In genomic region chr6:36929152-36929551, GRCh38 we compare ENCODE assay signal across 28 cellular contexts. TPM values are rescaled to one million over a fixed set of nuclear protein-coding genes. Genes with fewer than 3 reads are reported as not detected.
DNase-seq lines count a peak whose midpoint lies in the region; ATAC-seq and TF ChIP-seq lines count a peak whose summit lies in the region.
"Had no signal": no experiment of that assay in that cellular context is flagged by ENCODE, and none has a peak within 500 bp of the region (broad histone marks: within the 10 kb centered on the region; RNA-seq: fewer than 3 reads in every experiment).

No MANE protein-coding gene starts in this region.

- peaks cover 7 to 22% of the 10 kb centered on the region in 2 donors for H3K36me3 Mint-ChIP-seq in CD4-positive, alpha-beta memory T cell
- no peaks in the 10 kb centered on the region for H3K36me3 Mint-ChIP-seq in neural crest cell (ENCODE audit: low read depth)
- H3K36me3 Mint-ChIP-seq in activated CD8-positive, alpha-beta memory T cell treated with anti-CD3 and anti-CD28 coated beads, Interleukin-2, amount 10 ng/mL, durations not matched to agents 7 days and 5 days = peaks cover 9% of the 10 kb centered on the region

- H3K9me3 ChIP-seq in AG04450 (ENCODE audit: control insufficient read depth, insufficient read depth, low read length) = no peaks in the 10 kb centered on the region
- no peaks in the 10 kb centered on the region for H3K9me3 ChIP-seq in CD4-positive, alpha-beta memory T cell (ENCODE audit: control insufficient read depth in 1 of 2, low read length in 2 of 2)
- H3K9me3 ChIP-seq: suprapubic skin had no signal

- peaks cover 0 to 2% (median under 1%) of the 10 kb centered on the region in 4 donors for H3K4me1 Mint-ChIP-seq in CD4-positive, alpha-beta memory T cell
- no peaks in the 10 kb centered on the region for H3K4me1 Mint-ChIP-seq in neural crest cell
- H3K4me1 Mint-ChIP-seq in activated CD8-positive, alpha-beta memory T cell treated with anti-CD3 and anti-CD28 coated beads, Interleukin-2, amount 10 ng/mL, durations not matched to agents 7 days and 5 days = peaks cover 39% of the 10 kb centered on the region

- H3K4me1 ChIP-seq in CD4-positive, alpha-beta memory T cell (ENCODE audit: insufficient read depth, low read length) = no peaks in the 10 kb centered on the region

- H3K27ac ChIP-seq in AG04450 (ENCODE audit: low read depth, low read length) (peak overlapping the region; percentile 31), brain microvascular endothelial cell (peak overlapping the region; percentile 1)
- H3K27ac ChIP-seq in CD4-positive, alpha-beta memory T cell (ENCODE audit: low read depth, low read length) = no peak overlapping the region
- H3K27ac ChIP-seq: HL-60 had no signal

- no peak for TF ChIP-seq CTCF in AG04450 (IDR thresholded peaks at IDR 0.05; ENCODE audit: low read depth, low read length)
- TF ChIP-seq CTCF in brain microvascular endothelial cell (IDR thresholded peaks at IDR 0.05; ENCODE audit: low read depth, low read length, missing control alignments) = no peak
- no peak for TF ChIP-seq CTCF in neural crest cell (conservative IDR thresholded peaks at IDR 0.05)

- no peaks in the 10 kb centered on the region for H3K9me3 Mint-ChIP-seq in CD4-positive, alpha-beta memory T cell
- H3K9me3 Mint-ChIP-seq in neural crest cell = no peaks in the 10 kb centered on the region
- H3K9me3 Mint-ChIP-seq in activated CD8-positive, alpha-beta memory T cell treated with anti-CD3 and anti-CD28 coated beads, Interleukin-2, amount 10 ng/mL, durations not matched to agents 7 days and 5 days (ENCODE audit: low read depth) = no peaks in the 10 kb centered on the region
- H3K9me3 Mint-ChIP-seq: activated CD8-positive, alpha-beta T cell treated with anti-CD3 and anti-CD28 coated beads for 36 hours; activated T-helper 17 cell treated with anti-CD3 and anti-CD28 coated beads, Interleukin-2, amount 50 U/mL, for 72 hours; H9; T-helper 2 cell treated with Interferon-gamma antibody and Interleukin-4, amounts not matched to agents 5 μg/mL and 100 μg/mL, for 36 hours had no signal

- peak overlapping the region in 4 of 7 donors; percentile 15 to 73 (median 45) for H3K27ac Mint-ChIP-seq in CD4-positive, alpha-beta memory T cell
- peak overlapping the region; percentile 60 for H3K27ac Mint-ChIP-seq in neural crest cell (ENCODE audit: unreplicated experiment)
- H3K27ac Mint-ChIP-seq in activated CD8-positive, alpha-beta memory T cell treated with anti-CD3 and anti-CD28 coated beads, Interleukin-2, amount 10 ng/mL, durations not matched to agents 7 days and 5 days = no peak overlapping the region
- H3K27ac Mint-ChIP-seq: activated CD8-positive, alpha-beta T cell treated with anti-CD3 and anti-CD28 coated beads for 36 hours; activated T-helper 17 cell treated with anti-CD3 and anti-CD28 coated beads, Interleukin-2, amount 50 U/mL, for 72 hours; T-helper 2 cell treated with Interferon-gamma antibody and Interleukin-4, amounts not matched to agents 5 μg/mL and 100 μg/mL, for 36 hours had no signal

- CTCF ChIA-PET in AG04450 (lab: Charles Lee) = no interaction called here
- CTCF ChIA-PET in CD4-positive, alpha-beta memory T cell (lab: Charles Lee; ENCODE audit: partially characterized antibody) = no interaction called here
- CTCF ChIA-PET in activated CD8-positive, alpha-beta memory T cell treated with anti-CD3 and anti-CD28 coated beads, Interleukin-2, amount 10 ng/mL, durations not matched to agents 7 days and 5 days (lab: Charles Lee) = no interaction called here

- H3K27me3 ChIP-seq in AG04450 (ENCODE audit: control insufficient read depth, insufficient read depth, low read length) = no peaks in the 10 kb centered on the region
- H3K27me3 ChIP-seq in CD4-positive, alpha-beta memory T cell (ENCODE audit: insufficient read depth, low read length) = no peaks in the 10 kb centered on the region
- H3K27me3 ChIP-seq in brain microvascular endothelial cell (replicated peaks) = no peaks in the 10 kb centered on the region
- H3K27me3 ChIP-seq: suprapubic skin had no signal

- in situ Hi-C loops in brain microvascular endothelial cell (cut with HindIII; ENCODE audit: low pct_ligation_motif_present, low sequenced_read_pairs) (no loop called here), G401 (cut with HindIII; ENCODE audit: low sequenced_read_pairs) (no loop called here)

- intact Hi-C loops in CD4-positive, alpha-beta memory T cell (cut with micrococcal nuclease) = no loop called here

- POLR2A ChIA-PET in AG04450 (lab: Yijun Ruan, JAX) = interaction anchor here (0.7 kb wide), 1 partner anchor 57 kb away, joined by 3 read pairs; the partner anchor contains the start of gene MTCH1
- POLR2A ChIA-PET in CD4-positive, alpha-beta memory T cell (lab: Charles Lee; ENCODE audit: partially characterized antibody) = interaction anchor here (0.9 kb wide), 1 partner anchor 76 kb away, joined by 3 read pairs; the partner anchor contains the start of gene FGD2

- no peak for ATAC-seq in activated CD8-positive, alpha-beta memory T cell treated with anti-CD3 and anti-CD28 coated beads, Interleukin-2, amount 10 ng/mL, durations not matched to agents 7 days and 5 days
- ATAC-seq in GM18517 (IDR thresholded peaks at IDR 0.05; ENCODE audit: unreplicated experiment) = no peak
- ATAC-seq: activated CD8-positive, alpha-beta T cell treated with anti-CD3 and anti-CD28 coated beads for 36 hours; activated T-helper 17 cell treated with anti-CD3 and anti-CD28 coated beads, Interleukin-2, amount 50 U/mL, for 72 hours; GM12878; left lobe of liver had no signal

- no peaks in the 10 kb centered on the region for H3K27me3 Mint-ChIP-seq in CD4-positive, alpha-beta memory T cell
- no peaks in the 10 kb centered on the region for H3K27me3 Mint-ChIP-seq in neural crest cell (ENCODE audit: low read depth)
- H3K27me3 Mint-ChIP-seq in activated CD8-positive, alpha-beta memory T cell treated with anti-CD3 and anti-CD28 coated beads, Interleukin-2, amount 10 ng/mL, durations not matched to agents 7 days and 5 days = no peaks in the 10 kb centered on the region
- H3K27me3 Mint-ChIP-seq: activated CD8-positive, alpha-beta T cell treated with anti-CD3 and anti-CD28 coated beads for 36 hours; activated T-helper 17 cell treated with anti-CD3 and anti-CD28 coated beads, Interleukin-2, amount 50 U/mL, for 72 hours had no signal

- no peak overlapping the region for H3K4me3 Mint-ChIP-seq in CD4-positive, alpha-beta memory T cell
- no peak overlapping the region for H3K4me3 Mint-ChIP-seq in neural crest cell
- H3K4me3 Mint-ChIP-seq in activated CD8-positive, alpha-beta memory T cell treated with anti-CD3 and anti-CD28 coated beads, Interleukin-2, amount 10 ng/mL, durations not matched to agents 7 days and 5 days = no peak overlapping the region
- H3K4me3 Mint-ChIP-seq: activated CD8-positive, alpha-beta T cell treated with anti-CD3 and anti-CD28 coated beads for 36 hours; activated T-helper 17 cell treated with anti-CD3 and anti-CD28 coated beads, Interleukin-2, amount 50 U/mL, for 72 hours; H9; T-helper 2 cell treated with Interferon-gamma antibody and Interleukin-4, amounts not matched to agents 5 μg/mL and 100 μg/mL, for 36 hours had no signal

- DNase-seq in AG04450 (ENCODE audit: low read depth, low spot score) (no peak), brain microvascular endothelial cell (no peak), neural crest cell (ENCODE audit: low read depth, low spot score) (no peak), hepatic stellate cell (ENCODE audit: low spot score) (no peak), G401 (ENCODE audit: low spot score) (no peak)
- DNase-seq in CD4-positive, alpha-beta memory T cell = no peak
- no peak for DNase-seq in activated CD8-positive, alpha-beta memory T cell treated with anti-CD3 and anti-CD28 coated beads, Interleukin-2, amount 10 ng/mL, durations not matched to agents 7 days and 5 days
- DNase-seq: activated CD4-positive, alpha-beta T cell treated with anti-CD3 and anti-CD28 coated beads for 1 hour; activated CD8-positive, alpha-beta T cell treated with anti-CD3 and anti-CD28 coated beads for 36 hours; activated naive CD4-positive, alpha-beta T cell treated with anti-CD3 and anti-CD28 coated beads, Interleukin-2, amount 50 U/mL, for 16 hours; amygdala; H9; Karpas-422; NCI-H1417 treated with DMSO at 0.1 percent for 48 hours; NCI-H2029 treated with DMSO at 0.1 percent for 48 hours; NCI-H2227 treated with DMSO at 0.1 percent for 48 hours; NCI-H526 treated with DMSO at 0.1 percent for 48 hours; nucleus accumbens; stimulated activated CD4-positive, alpha-beta T cell treated with anti-CD3 and anti-CD28 coated beads, Interleukin-1b, Interleukin-23, amount 100 ng/mL, for 48 hours; stimulated activated naive CD4-positive, alpha-beta T cell treated with Interleukin-2 at 50 U/mL for 16 hours had no signal

- peaks cover 10% of the 10 kb centered on the region for H3K36me3 ChIP-seq in CD4-positive, alpha-beta memory T cell (ENCODE audit: insufficient read depth, low read length)
- H3K36me3 ChIP-seq in brain microvascular endothelial cell (replicated peaks) = no peaks in the 10 kb centered on the region

- no peak overlapping the region for H3K4me3 ChIP-seq in AG04450 (ENCODE audit: low read depth, low read length)
- H3K4me3 ChIP-seq in CD4-positive, alpha-beta memory T cell (ENCODE audit: low read length in 2 of 2) = no peak overlapping the region
- no peak overlapping the region for H3K4me3 ChIP-seq in brain microvascular endothelial cell (ENCODE audit: low read depth, low read length)
- H3K4me3 ChIP-seq: GM12878, suprapubic skin had no signal

RNA-seq across cellular contexts. Expression of gene PI16, which starts 25.4 kb away (rescaled TPM):
- polyA plus RNA-seq in AG04450 (2011; rRNA removed) = 0.05 and 0.11 TPM in 2 replicates
- not detected in 2 replicates for polyA minus RNA-seq in AG04450 (2011; rRNA and poly(A)+ RNA removed)
- 1 to 10 TPM; 5.8 to 6.0 TPM for total RNA-seq in CD4-positive, alpha-beta memory T cell
- 10 to 100 TPM; 31.5 to 53.8 TPM for polyA plus RNA-seq in CD4-positive, alpha-beta memory T cell
- not detected in 2 replicates for total RNA-seq in neural crest cell
- total RNA-seq in activated CD8-positive, alpha-beta memory T cell treated with anti-CD3 and anti-CD28 coated beads, Interleukin-2, amount 10 ng/mL, durations not matched to agents 7 days and 5 days = 1 to 10 TPM in 1 of 2 experiments, under 1 TPM in 1; 0.37 to 2.0 TPM
- not detected in 2 replicates for total RNA-seq in G401 (2014; rRNA removed; shearing (Covaris generic))
- total RNA-seq: activated CD8-positive, alpha-beta T cell treated with anti-CD3 and anti-CD28 coated beads for 36 hours; bronchial epithelial cell; GM12878; H9; left lobe of liver had no signal

RNA-seq across cellular contexts. Expression of gene C6orf89, which starts 43.4 kb away (rescaled TPM):
- 59.7 and 60.4 TPM in 2 replicates for polyA plus RNA-seq in AG04450 (2011; rRNA removed)
- 33.6 and 37.3 TPM in 2 replicates for polyA minus RNA-seq in AG04450 (2011; rRNA and poly(A)+ RNA removed)
- 10 to 100 TPM; 53.0 to 56.0 TPM for total RNA-seq in CD4-positive, alpha-beta memory T cell
- polyA plus RNA-seq in CD4-positive, alpha-beta memory T cell = 10 to 100 TPM; 35.4 to 52.8 TPM
- total RNA-seq in neural crest cell = 29.0 and 32.3 TPM in 2 replicates
- 10 to 100 TPM; 46.4 to 47.7 TPM for total RNA-seq in activated CD8-positive, alpha-beta memory T cell treated with anti-CD3 and anti-CD28 coated beads, Interleukin-2, amount 10 ng/mL, durations not matched to agents 7 days and 5 days
- 22.5 and 30.1 TPM in 2 replicates for total RNA-seq in G401 (2014; rRNA removed; shearing (Covaris generic))

RNA-seq across cellular contexts. Expression of gene PPIL1, which starts 54.5 kb away (rescaled TPM):
- 34.4 and 40.7 TPM in 2 replicates for polyA plus RNA-seq in AG04450 (2011; rRNA removed)
- polyA minus RNA-seq in AG04450 (2011; rRNA and poly(A)+ RNA removed) = 26.2 and 29.5 TPM in 2 replicates
- total RNA-seq in CD4-positive, alpha-beta memory T cell = 1 to 10 TPM; 8.4 to 9.2 TPM
- polyA plus RNA-seq in CD4-positive, alpha-beta memory T cell = 10 to 100 TPM; 18.6 to 19.7 TPM
- 82.8 and 84.9 TPM in 2 replicates for total RNA-seq in neural crest cell
- total RNA-seq in activated CD8-positive, alpha-beta memory T cell treated with anti-CD3 and anti-CD28 coated beads, Interleukin-2, amount 10 ng/mL, durations not matched to agents 7 days and 5 days = 10 to 100 TPM; 30.8 to 39.9 TPM
- 62.5 and 124 TPM in 2 replicates for total RNA-seq in G401 (2014; rRNA removed; shearing (Covaris generic))

RNA-seq across cellular contexts. Expression of gene MTCH1, which starts 56.8 kb away (rescaled TPM):
- 149 and 160 TPM in 2 replicates for polyA plus RNA-seq in AG04450 (2011; rRNA removed)
- 144 and 161 TPM in 2 replicates for polyA minus RNA-seq in AG04450 (2011; rRNA and poly(A)+ RNA removed)
- total RNA-seq in CD4-positive, alpha-beta memory T cell = 100 to 1,000 TPM; 142 to 151 TPM
- 100 to 1,000 TPM in 1 of 2 donors, 10 to 100 TPM in 1; 94.1 to 125 TPM for polyA plus RNA-seq in CD4-positive, alpha-beta memory T cell
- 182 and 193 TPM in 2 replicates for total RNA-seq in neural crest cell
- total RNA-seq in activated CD8-positive, alpha-beta memory T cell treated with anti-CD3 and anti-CD28 coated beads, Interleukin-2, amount 10 ng/mL, durations not matched to agents 7 days and 5 days = 100 to 1,000 TPM; 125 to 167 TPM
- total RNA-seq in G401 (2014; rRNA removed; shearing (Covaris generic)) = 389 and 393 TPM in 2 replicates
